ENCODE assay signal across 12 cellular contexts in the genomic region with DNA sequence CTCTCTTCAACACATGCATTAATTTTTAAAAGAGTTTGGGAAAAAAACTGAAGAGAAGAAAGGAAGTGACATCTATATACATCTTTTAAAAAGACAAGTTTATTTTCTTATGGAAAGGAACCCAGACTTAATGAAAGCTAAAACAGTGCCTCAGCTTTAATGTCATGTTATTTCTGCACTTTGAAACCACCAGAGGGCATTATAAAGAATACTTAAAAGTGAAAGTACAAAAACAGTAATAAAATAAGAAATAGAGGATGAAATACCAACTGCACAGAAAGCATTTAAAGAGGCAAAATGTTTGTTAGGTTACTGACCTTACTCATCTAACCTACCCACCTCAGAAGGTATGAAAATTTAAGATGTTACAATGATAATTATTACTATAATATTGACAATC.
DNase-seq lines count a peak whose midpoint lies in the region; ATAC-seq lines count a peak whose summit lies in the region.
"Had no signal": no experiment of that assay in that cellular context is flagged by ENCODE, and none has a peak within 500 bp of the region (broad histone marks: within the 10 kb centered on the region; RNA-seq: fewer than 3 reads in every experiment).

No MANE protein-coding gene starts in this region.

- H3K9me3 Mint-ChIP-seq in activated T-cell treated with anti-CD3 and anti-CD28 coated beads, Interleukin-2, amount 50 U/mL, for 72 hours, result peaks cover 0 to 2% of the 10 kb centered on the region in 2 donors
- H3K9me3 Mint-ChIP-seq in activated naive CD8-positive, alpha-beta T cell treated with anti-CD3 and anti-CD28 coated beads, Interleukin-2, amount 50 U/mL, for 24 hours, result no peaks in the 10 kb centered on the region
- H3K9me3 Mint-ChIP-seq: naive thymus-derived CD8-positive, alpha-beta T cell had no signal

- peak overlapping the region; percentile 90 for H3K27ac Mint-ChIP-seq in activated T-cell treated with anti-CD3 and anti-CD28 coated beads, Interleukin-2, amount 50 U/mL, for 72 hours
- peak overlapping the region; percentile 81 for H3K27ac Mint-ChIP-seq in activated naive CD8-positive, alpha-beta T cell treated with anti-CD3 and anti-CD28 coated beads, Interleukin-2, amount 50 U/mL, for 24 hours

- H3K36me3 Mint-ChIP-seq in activated T-cell treated with anti-CD3 and anti-CD28 coated beads, Interleukin-2, amount 50 U/mL, for 72 hours (ENCODE audit: insufficient read depth in 2 of 2), result peaks cover 5 to 27% of the 10 kb centered on the region in 2 donors
- peaks cover 45% of the 10 kb centered on the region for H3K36me3 Mint-ChIP-seq in activated naive CD8-positive, alpha-beta T cell treated with anti-CD3 and anti-CD28 coated beads, Interleukin-2, amount 50 U/mL, for 24 hours (ENCODE audit: low read depth)

- peaks cover 65% of the 10 kb centered on the region for H3K4me1 Mint-ChIP-seq in activated T-cell treated with anti-CD3 and anti-CD28 coated beads, Interleukin-2, amount 50 U/mL, for 72 hours (ENCODE audit: low read depth)
- peaks cover 51% of the 10 kb centered on the region for H3K4me1 Mint-ChIP-seq in activated naive CD8-positive, alpha-beta T cell treated with anti-CD3 and anti-CD28 coated beads, Interleukin-2, amount 50 U/mL, for 24 hours

- no peak for ATAC-seq in activated T-cell treated with anti-CD3 and anti-CD28 coated beads, Interleukin-2, amount 50 U/mL, for 72 hours (replicated peaks in 1 of 2)
- no peak for ATAC-seq in activated naive CD8-positive, alpha-beta T cell treated with anti-CD3 and anti-CD28 coated beads, Interleukin-2, amount 50 U/mL, for 24 hours
- ATAC-seq in HG02870 (IDR thresholded peaks at IDR 0.05; ENCODE audit: unreplicated experiment) (no peak), left lobe of liver (no peak)
- ATAC-seq: naive thymus-derived CD8-positive, alpha-beta T cell had no signal

- DNase-seq in activated T-cell treated with anti-CD3 and anti-CD28 coated beads, Interleukin-2, amount 50 U/mL, for 72 hours, result no peak
- DNase-seq in activated T-cell treated with anti-CD3 and anti-CD28 coated beads, Interleukin-2, amount 50 U/mL, for 1 hour, result no peak
- peak; percentile 15 to 53 for DNase-seq in Kasumi-1 (lab: John Stamatoyannopoulos, UW)
- no peak for DNase-seq in activated naive CD8-positive, alpha-beta T cell treated with anti-CD3 and anti-CD28 coated beads, Interleukin-2, amount 50 U/mL, for 24 hours
- DNase-seq in renal cortical epithelial cell (ENCODE audit: low read depth), result peak; percentile 22
- no peak for DNase-seq in NCI-H2081 (lab: John Stamatoyannopoulos, UW)
- DNase-seq in left lobe of liver (ENCODE audit: low spot score), result no peak
- DNase-seq: cortex of kidney, NCI-H2029 treated with DMSO at 0.1 percent for 48 hours, Right ventricle myocardium superior had no signal

- H3K27me3 Mint-ChIP-seq in activated T-cell treated with anti-CD3 and anti-CD28 coated beads, Interleukin-2, amount 50 U/mL, for 72 hours (ENCODE audit: low read depth), result no peaks in the 10 kb centered on the region
- no peaks in the 10 kb centered on the region for H3K27me3 Mint-ChIP-seq in activated naive CD8-positive, alpha-beta T cell treated with anti-CD3 and anti-CD28 coated beads, Interleukin-2, amount 50 U/mL, for 24 hours
- H3K27me3 Mint-ChIP-seq: naive thymus-derived CD8-positive, alpha-beta T cell had no signal

- peak overlapping the region; percentile 56 to 64 for H3K4me3 Mint-ChIP-seq in activated T-cell treated with anti-CD3 and anti-CD28 coated beads, Interleukin-2, amount 50 U/mL, for 72 hours
- H3K4me3 Mint-ChIP-seq in activated naive CD8-positive, alpha-beta T cell treated with anti-CD3 and anti-CD28 coated beads, Interleukin-2, amount 50 U/mL, for 24 hours, result no peak overlapping the region

Comparison
In these comparisons a context has a peak if more than half of its experiments do, and no peak if none do; other contexts are left out.
1. DNase-seq: peak in Kasumi-1 (2 of 2) and renal cortical epithelial cell (single experiment); none in activated T-cell treated with anti-CD3 and anti-CD28 coated beads, Interleukin-2, amount 50 U/mL, for 72 hours (0 of 2), activated T-cell treated with anti-CD3 and anti-CD28 coated beads, Interleukin-2, amount 50 U/mL, for 1 hour (single experiment), activated naive CD8-positive, alpha-beta T cell treated with anti-CD3 and anti-CD28 coated beads, Interleukin-2, amount 50 U/mL, for 24 hours (single experiment), NCI-H2081 (0 of 2) and left lobe of liver (single experiment).